ENCODE assay signal across 8 cellular contexts in the genomic region with DNA sequence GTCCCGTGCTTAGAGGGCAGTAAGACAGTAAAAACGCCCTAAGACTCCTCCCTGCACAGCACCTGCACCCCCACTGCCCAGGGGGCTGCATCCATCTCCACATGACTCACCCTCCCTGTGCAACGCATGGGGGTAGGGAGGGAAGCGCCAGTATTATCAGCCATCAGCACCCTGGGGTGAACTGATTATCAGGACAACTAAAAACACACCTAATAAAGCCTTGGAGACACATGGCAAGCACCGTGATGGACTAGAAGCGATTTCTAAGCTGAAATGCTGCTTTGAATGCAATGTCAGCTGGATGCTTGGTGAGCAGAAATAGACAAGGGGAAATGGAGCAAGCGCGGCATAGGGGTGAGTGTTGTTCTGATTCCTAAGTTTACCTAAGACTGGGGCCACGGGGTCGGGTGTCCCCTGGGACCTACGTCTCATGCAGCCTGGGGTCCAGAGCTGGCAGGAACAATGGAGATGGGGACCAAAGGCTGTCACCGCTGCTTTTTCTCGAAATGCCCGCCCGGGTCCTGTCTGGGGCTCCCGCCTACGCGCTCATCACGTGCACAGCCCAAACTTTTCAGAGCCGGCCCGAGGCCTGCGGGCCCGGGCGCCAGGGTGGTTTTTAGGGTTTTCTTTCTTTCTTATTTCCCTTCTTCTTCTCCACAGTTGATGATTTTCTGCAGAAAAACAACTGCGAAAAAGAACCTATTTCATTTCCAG. TPM values are rescaled to one million over a fixed set of nuclear protein-coding genes. Genes with fewer than 3 reads are reported as not detected.
DNase-seq lines count a peak whose midpoint lies in the region; ATAC-seq and TF ChIP-seq lines count a peak whose summit lies in the region.

No MANE protein-coding gene starts in this region.

- H3K4me2 ChIP-seq in mammary epithelial cell (ENCODE audit: insufficient read depth, low read depth, low read length), result peak overlapping the region; percentile 86

- no peak for TF ChIP-seq CTCF in mammary epithelial cell (conservative IDR thresholded peaks at IDR 0.05 in 1 of 2, IDR thresholded peaks at IDR 0.05 in 1 of 2; ENCODE audit: extremely low read depth in 1 of 2, insufficient read depth in 1 of 2, low read depth in 1 of 2, low read length in 2 of 2)

- dilution Hi-C loops in mammary epithelial cell (cut with HindIII; ENCODE audit: low sequenced_read_pairs), result no loop called here

- peak overlapping the region; percentile 96 for H3K27ac Mint-ChIP-seq in stimulated activated naive CD8-positive, alpha-beta T cell treated with anti-CD3 and anti-CD28 coated beads, Interleukin-15, Interleukin-2, amounts not matched to agents 100 ng/mL and 50 ng/mL, for 24 hours

- peak overlapping the region; percentile 88 for H3K4me3 Mint-ChIP-seq in activated T-cell treated with anti-CD3 and anti-CD28 coated beads, Interleukin-2, amount 50 U/mL, for 4 hours
- H3K4me3 Mint-ChIP-seq in stimulated activated naive CD8-positive, alpha-beta T cell treated with anti-CD3 and anti-CD28 coated beads, Interleukin-15, Interleukin-2, amounts not matched to agents 100 ng/mL and 50 ng/mL, for 24 hours, result peak overlapping the region; percentile 95

- H2AFZ ChIP-seq in mammary epithelial cell (ENCODE audit: low read depth, low read length), result peak overlapping the region; percentile 85

- no peaks in the 10 kb centered on the region for H3K36me3 ChIP-seq in mammary epithelial cell (ENCODE audit: insufficient read depth, low read length)

- ATAC-seq in activated T-cell treated with anti-CD3 and anti-CD28 coated beads, Interleukin-2, amount 50 U/mL, for 4 hours, result peak; percentile 15 to 19
- ATAC-seq in HG02759 (IDR thresholded peaks at IDR 0.05; ENCODE audit: unreplicated experiment), result peak; percentile 31

- no peaks in the 10 kb centered on the region for H3K27me3 Mint-ChIP-seq in activated T-cell treated with anti-CD3 and anti-CD28 coated beads, Interleukin-2, amount 50 U/mL, for 4 hours (ENCODE audit: low read depth)
- H3K27me3 Mint-ChIP-seq in stimulated activated naive CD8-positive, alpha-beta T cell treated with anti-CD3 and anti-CD28 coated beads, Interleukin-15, Interleukin-2, amounts not matched to agents 100 ng/mL and 50 ng/mL, for 24 hours, result no peaks in the 10 kb centered on the region

- H3K9ac ChIP-seq in mammary epithelial cell (ENCODE audit: insufficient read depth, low read length), result peak overlapping the region; percentile 90

- in situ Hi-C loops in mammary epithelial cell (cut with MboI; ENCODE audit: low sequenced_read_pairs in 2 of 2), result loop anchor here (5.0 kb wide), 2 partner anchors 64 to 159 kb away; no protein-coding TSS in a partner anchor

- BruUV-seq in mammary epithelial cell (replicated peaks; lab: Mats Ljungman, UMichigan), result TSS peak; percentile 51

- peaks cover 42% of the 10 kb centered on the region for H3K79me2 ChIP-seq in mammary epithelial cell (ENCODE audit: insufficient read depth, low read length)

- H3K9me3 ChIP-seq in mammary epithelial cell (replicated peaks; ENCODE audit: insufficient read depth, low read length), result no peaks in the 10 kb centered on the region

- 2% methylated on average over 19 of the region's 25 CpGs for WGBS in mammary epithelial cell (ENCODE audit: low coverage, missing lambda C conversion rate)

- no peaks in the 10 kb centered on the region for H3K27me3 ChIP-seq in mammary epithelial cell (ENCODE audit: insufficient read depth, low read length)

- peaks cover 43% of the 10 kb centered on the region for H3K36me3 Mint-ChIP-seq in activated T-cell treated with anti-CD3 and anti-CD28 coated beads, Interleukin-2, amount 50 U/mL, for 4 hours (ENCODE audit: insufficient read depth)
- peaks cover 44% of the 10 kb centered on the region for H3K36me3 Mint-ChIP-seq in stimulated activated naive CD8-positive, alpha-beta T cell treated with anti-CD3 and anti-CD28 coated beads, Interleukin-15, Interleukin-2, amounts not matched to agents 100 ng/mL and 50 ng/mL, for 24 hours (ENCODE audit: low read depth)

- no peaks in the 10 kb centered on the region for H3K9me3 Mint-ChIP-seq in activated T-cell treated with anti-CD3 and anti-CD28 coated beads, Interleukin-2, amount 50 U/mL, for 4 hours
- peaks cover 3% of the 10 kb centered on the region for H3K9me3 Mint-ChIP-seq in stimulated activated naive CD8-positive, alpha-beta T cell treated with anti-CD3 and anti-CD28 coated beads, Interleukin-15, Interleukin-2, amounts not matched to agents 100 ng/mL and 50 ng/mL, for 24 hours

- CTCF ChIA-PET in mammary epithelial cell (lab: Charles Lee; ENCODE audit: low non-redundant PET), result interaction anchor here (0.6 to 1.2 kb wide), 7 partner anchors 30 to 165 kb away, joined by 3 to 16 read pairs (median 6); no protein-coding TSS in a partner anchor

- no peak for DNase-seq in activated T-cell treated with anti-CD3 and anti-CD28 coated beads, Interleukin-2, amount 50 U/mL, for 4 hours
- DNase-seq in activated T-cell treated with anti-CD3 and anti-CD28 coated beads, Interleukin-2, amount 50 U/mL, for 1 hour, result no peak
- DNase-seq in NCI-H774 (lab: John Stamatoyannopoulos, UW), result peak; percentile 58
- DNase-seq in mammary epithelial cell, result peak; percentile 46
- DNase-seq in kidney tubule cell (ENCODE audit: low spot score), result peak; percentile 51
- DNase-seq in NCI-H2029 treated with DMSO at 0.1 percent for 48 hours (lab: John Stamatoyannopoulos, UW), result no peak

- peak overlapping the region; percentile 24 to 49 (median 44) for H3K4me3 ChIP-seq in mammary epithelial cell (replicated peaks in 1 of 3; ENCODE audit: insufficient read depth in 1 of 3, low read depth in 2 of 3, low read length in 3 of 3)

- H4K20me1 ChIP-seq in mammary epithelial cell (ENCODE audit: insufficient read depth, low read length), result no peaks in the 10 kb centered on the region

- peaks cover 22% of the 10 kb centered on the region for H3K4me1 Mint-ChIP-seq in activated T-cell treated with anti-CD3 and anti-CD28 coated beads, Interleukin-2, amount 50 U/mL, for 4 hours (ENCODE audit: low read depth)
- peaks cover 70% of the 10 kb centered on the region for H3K4me1 Mint-ChIP-seq in stimulated activated naive CD8-positive, alpha-beta T cell treated with anti-CD3 and anti-CD28 coated beads, Interleukin-15, Interleukin-2, amounts not matched to agents 100 ng/mL and 50 ng/mL, for 24 hours (ENCODE audit: low read depth)

- peak overlapping the region; percentile 93 for H3K27ac ChIP-seq in mammary epithelial cell (ENCODE audit: insufficient read depth, low read depth, low read length)

- intact Hi-C loops in mammary epithelial cell (cut with micrococcal nuclease), result loop anchor here (1.0 kb wide), 1 partner anchor 102 kb away; no protein-coding TSS in a partner anchor

- peaks cover 38% of the 10 kb centered on the region for H3K4me1 ChIP-seq in mammary epithelial cell (ENCODE audit: insufficient read depth, low read length)

RNA-seq across cellular contexts. Expression of a gene that starts 0.7 kb away (rescaled TPM):
- 100 to 1,000 TPM; 254 to 441 (median 334) TPM for total RNA-seq in activated T-cell treated with anti-CD3 and anti-CD28 coated beads, Interleukin-2, amount 50 U/mL, for 4 hours
- 100 to 1,000 TPM in 1 of 2 donors, 1 to 10 TPM in 1; 5.2 to 117 TPM for total RNA-seq in mammary epithelial cell
- polyA plus RNA-seq in mammary epithelial cell, result 12.2 TPM
- polyA minus RNA-seq in mammary epithelial cell, result 14.5 TPM

Comparison
In these comparisons a context has a peak if more than half of its experiments do, and no peak if none do; other contexts are left out.
1. DNase-seq: peak in NCI-H774 (single experiment), mammary epithelial cell (single experiment) and kidney tubule cell (single experiment); none in activated T-cell treated with anti-CD3 and anti-CD28 coated beads, Interleukin-2, amount 50 U/mL, for 4 hours (single experiment), activated T-cell treated with anti-CD3 and anti-CD28 coated beads, Interleukin-2, amount 50 U/mL, for 1 hour (single experiment) and NCI-H2029 treated with DMSO at 0.1 percent for 48 hours (single experiment).